In genomic region chr2:156189584-156189983, GRCh38 we compare ENCODE assay signal across 14 cellular contexts.
DNase-seq lines count a peak whose midpoint lies in the region; ATAC-seq, FAIRE-seq and TF ChIP-seq lines count a peak whose summit lies in the region.
"Had no signal": no experiment of that assay in that cellular context is flagged by ENCODE, and none has a peak within 500 bp of the region (broad histone marks: within the 10 kb centered on the region; RNA-seq: fewer than 3 reads in every experiment).

No MANE protein-coding gene starts in this region.

- DNase-seq in HepG2 (ENCODE audit: low spot score) (no peak), right lobe of liver (no peak), left colon (no peak), small intestine (peak; percentile 3), cerebellar cortex (ENCODE audit: low spot score) (no peak)
- no peak for DNase-seq in naive thymus-derived CD4-positive, alpha-beta T cell
- no peak for DNase-seq in activated CD4-positive, alpha-beta T cell treated with anti-CD3 and anti-CD28 coated beads for 1 hour
- DNase-seq: EL; Kasumi-1; MM.1S; NCI-H524; NK-92 treated with Interleukin-12 subunit alpha and Interleukin-12 subunit beta, amount 100 ng/mL, for 24 hours; SIG-M5 had no signal

- H3K27ac ChIP-seq in HepG2 (ENCODE audit: extremely low read length, insufficient read depth, low read length) = peak overlapping the region; percentile 30
- H3K27ac ChIP-seq in right lobe of liver = no peak overlapping the region
- H3K27ac ChIP-seq in small intestine (ENCODE audit: low read depth in 1 of 2, low read length in 1 of 2) = no peak overlapping the region
- no peak overlapping the region for H3K27ac ChIP-seq in naive thymus-derived CD4-positive, alpha-beta T cell (ENCODE audit: low read depth, low read length)
- H3K27ac ChIP-seq: C4-2B had no signal

- intact Hi-C loops in HepG2 (cut with micrococcal nuclease; ENCODE audit: unreplicated experiment) = loop anchor here (2.0 to 5.0 kb wide), 2 partner anchors 145 to 213 kb away; no protein-coding TSS in a partner anchor
- intact Hi-C loops in right lobe of liver (cut with DNase I) = no loop called here
- intact Hi-C loops in left colon (cut with DNase I, micrococcal nuclease) = no loop called here
- intact Hi-C loops in naive thymus-derived CD4-positive, alpha-beta T cell (cut with micrococcal nuclease) = no loop called here

- H2AFZ ChIP-seq in HepG2 (ENCODE audit: low read length) = no peak overlapping the region

- CTCF ChIA-PET in HepG2 (lab: Yijun Ruan, JAX; ENCODE audit: low intra/inter-chr PET ratio, low total read pairs) = no interaction called here
- CTCF ChIA-PET in naive thymus-derived CD4-positive, alpha-beta T cell (lab: Charles Lee) = interaction anchor here (0.9 kb wide), 1 partner anchor 8 kb away, joined by 3 read pairs; no protein-coding TSS in a partner anchor

- no peak for TF ChIP-seq EP300 in HepG2 (IDR thresholded peaks at IDR 0.05; ENCODE audit: low read depth in 2 of 2, low read length in 2 of 2)
- TF ChIP-seq EP300 in HepG2 (CRISPR knock-in tag; IDR thresholded peaks at IDR 0.05; ENCODE audit: borderline replicate concordance) = no peak

- no peak for TF ChIP-seq RAD21 in HepG2 (CRISPR knock-in tag; IDR thresholded peaks at IDR 0.05)

- H4K20me1 ChIP-seq in HepG2 (ENCODE audit: insufficient read depth, low read length) = no peaks in the 10 kb centered on the region

- H3K9me3 ChIP-seq in HepG2 (ENCODE audit: low read length) (no peaks in the 10 kb centered on the region), right lobe of liver (no peaks in the 10 kb centered on the region), small intestine (ENCODE audit: control insufficient read depth, low read depth) (no peaks in the 10 kb centered on the region)
- H3K9me3 ChIP-seq in naive thymus-derived CD4-positive, alpha-beta T cell (ENCODE audit: control insufficient read depth in 2 of 3, low read length in 3 of 3) = no peaks in the 10 kb centered on the region

- TF ChIP-seq POLR2A in HepG2 (IDR thresholded peaks at IDR 0.05; ENCODE audit: insufficient read depth in 1 of 2, low read depth in 2 of 2, low read length in 2 of 2) = no peak
- TF ChIP-seq POLR2A in right lobe of liver (IDR thresholded peaks at IDR 0.05) = no peak

- BruUV-seq in HepG2 (replicated peaks; lab: Mats Ljungman, UMichigan) = no TSS peak

- in situ Hi-C loops in HepG2 (cut with HindIII; ENCODE audit: extremely low pct_ligation_motif_present, low pct_unique_long_range_greater_than_20kb) = no loop called here

- no peaks in the 10 kb centered on the region for H3K4me1 Mint-ChIP-seq in naive thymus-derived CD4-positive, alpha-beta T cell

- peaks cover 22% of the 10 kb centered on the region for H3K4me1 ChIP-seq in HepG2 (ENCODE audit: insufficient read depth, low read length)
- peaks cover 0 to 3% (median 0%) of the 10 kb centered on the region in 4 donors for H3K4me1 ChIP-seq in right lobe of liver
- H3K4me1 ChIP-seq in small intestine (ENCODE audit: control insufficient read depth in 2 of 2, insufficient read depth in 1 of 2, low read depth in 1 of 2, low read length in 1 of 2) = no peaks in the 10 kb centered on the region
- H3K4me1 ChIP-seq in naive thymus-derived CD4-positive, alpha-beta T cell (ENCODE audit: control insufficient read depth in 2 of 2, insufficient read depth in 2 of 2, low read length in 2 of 2) = no peaks in the 10 kb centered on the region

- H3K4me3 ChIP-seq in HepG2 (replicated peaks in 1 of 3; ENCODE audit: insufficient read depth in 1 of 3, low read depth in 2 of 3, low read length in 3 of 3) = peak overlapping the region in 1 of 3 experiments; percentile 22; a peak in 1 of 6 replicates
- no peak overlapping the region for H3K4me3 ChIP-seq in right lobe of liver
- H3K4me3 ChIP-seq in small intestine (ENCODE audit: low read depth in 1 of 2, low read length in 2 of 2) = no peak overlapping the region
- H3K4me3 ChIP-seq in naive thymus-derived CD4-positive, alpha-beta T cell (ENCODE audit: low read length) = no peak overlapping the region

- H3K27me3 ChIP-seq in HepG2 (ENCODE audit: control insufficient read depth in 1 of 2, insufficient read depth in 2 of 2, low read length in 2 of 2) (no peaks in the 10 kb centered on the region), right lobe of liver (no peaks in the 10 kb centered on the region), small intestine (ENCODE audit: control insufficient read depth in 2 of 2, insufficient read depth in 2 of 2, low read length in 2 of 2) (no peaks in the 10 kb centered on the region)
- no peaks in the 10 kb centered on the region for H3K27me3 ChIP-seq in naive thymus-derived CD4-positive, alpha-beta T cell (ENCODE audit: control insufficient read depth in 2 of 2, insufficient read depth in 2 of 2, low read length in 2 of 2)

- H3K36me3 Mint-ChIP-seq in naive thymus-derived CD4-positive, alpha-beta T cell = no peaks in the 10 kb centered on the region

- ATAC-seq in HepG2 (peak; percentile 70), right lobe of liver (no peak), left colon (peak; percentile 15)
- no peak for ATAC-seq in naive thymus-derived CD4-positive, alpha-beta T cell

- TF ChIP-seq CTCF in HepG2 (CRISPR knock-in tag; IDR thresholded peaks at IDR 0.05) (no peak), right lobe of liver (IDR thresholded peaks at IDR 0.05) (no peak)

- H3K79me2 ChIP-seq in HepG2 (ENCODE audit: insufficient read depth, low read length) = no peaks in the 10 kb centered on the region

- H3K36me3 ChIP-seq in HepG2 (replicated peaks in 1 of 2; ENCODE audit: control insufficient read depth in 1 of 2, insufficient read depth in 2 of 2, low read length in 2 of 2) = no peaks in the 10 kb centered on the region
- H3K36me3 ChIP-seq in right lobe of liver = no peaks in the 10 kb centered on the region
- H3K36me3 ChIP-seq in small intestine (ENCODE audit: control insufficient read depth in 2 of 2, insufficient read depth in 2 of 2, low read length in 2 of 2) = no peaks in the 10 kb centered on the region
- H3K36me3 ChIP-seq in naive thymus-derived CD4-positive, alpha-beta T cell (ENCODE audit: control insufficient read depth in 2 of 3, insufficient read depth in 3 of 3, low read length in 3 of 3) = no peaks in the 10 kb centered on the region

- no peaks in the 10 kb centered on the region for H3K9me3 Mint-ChIP-seq in naive thymus-derived CD4-positive, alpha-beta T cell

- H3K27me3 Mint-ChIP-seq in naive thymus-derived CD4-positive, alpha-beta T cell = peaks cover 0 to 4% (median 0%) of the 10 kb centered on the region in 5 donors

- H3K27ac Mint-ChIP-seq in naive thymus-derived CD4-positive, alpha-beta T cell = no peak overlapping the region

- 7% methylated on average over 3 of the region's 3 CpGs for WGBS in HepG2 (ENCODE audit: low lambda C conversion rate)
- WGBS in right lobe of liver (ENCODE audit: insufficient coverage, low coverage, low lambda C conversion rate, missing lambda C conversion rate) = 26% methylated on average over 3 of the region's 3 CpGs
- 28 to 55% (median 35%) methylated on average over 3 of the region's 3 CpGs for WGBS in small intestine, 3 donors

- FAIRE-seq in HepG2 (lab: Jason Lieb, UNC) (no peak), small intestine (lab: Jason Lieb, UNC) (no peak)

- POLR2A ChIA-PET in HepG2 (lab: Yijun Ruan, JAX) = no interaction called here
- POLR2A ChIA-PET in naive thymus-derived CD4-positive, alpha-beta T cell (lab: Charles Lee) = no interaction called here

- peak overlapping the region; percentile 46 for H3K4me2 ChIP-seq in HepG2 (ENCODE audit: low read depth, low read length)

- H3K4me3 Mint-ChIP-seq in naive thymus-derived CD4-positive, alpha-beta T cell = no peak overlapping the region

- H3K9ac ChIP-seq in HepG2 (ENCODE audit: insufficient read depth, low read depth, low read length) = no peak overlapping the region; the same call in 1 of the 2 replicates

TF ChIP-seq in HepG2, 621 proteins besides CTCF, POLR2A, EP300 and RAD21 (continues in another document):
- TF ChIP-seq ZNF326 (CRISPR knock-in tag; IDR thresholded peaks at IDR 0.05; ENCODE audit: borderline replicate concordance) (no peak), TAF15 (IDR thresholded peaks at IDR 0.05; ENCODE audit: low read depth, low read length, poor library complexity, severe bottlenecking) (no peak), PREB (CRISPR knock-in tag; IDR thresholded peaks at IDR 0.05) (no peak), ZNF574 (CRISPR knock-in tag; IDR thresholded peaks at IDR 0.05) (no peak), NCOA1 (CRISPR knock-in tag; IDR thresholded peaks at IDR 0.05) (no peak), CEBPG (CRISPR knock-in tag; IDR thresholded peaks at IDR 0.05) (peak; percentile 41; the same call in 1 of the 2 replicates)

Comparison
In these comparisons a context has a peak if more than half of its experiments do, and no peak if none do; other contexts are left out.
1. ATAC-seq: peak in HepG2 (single experiment) and left colon (single experiment); none in right lobe of liver (0 of 4) and naive thymus-derived CD4-positive, alpha-beta T cell (single experiment).